Comparison of ENCODE assay signal across 26 cellular contexts in the genomic region with DNA sequence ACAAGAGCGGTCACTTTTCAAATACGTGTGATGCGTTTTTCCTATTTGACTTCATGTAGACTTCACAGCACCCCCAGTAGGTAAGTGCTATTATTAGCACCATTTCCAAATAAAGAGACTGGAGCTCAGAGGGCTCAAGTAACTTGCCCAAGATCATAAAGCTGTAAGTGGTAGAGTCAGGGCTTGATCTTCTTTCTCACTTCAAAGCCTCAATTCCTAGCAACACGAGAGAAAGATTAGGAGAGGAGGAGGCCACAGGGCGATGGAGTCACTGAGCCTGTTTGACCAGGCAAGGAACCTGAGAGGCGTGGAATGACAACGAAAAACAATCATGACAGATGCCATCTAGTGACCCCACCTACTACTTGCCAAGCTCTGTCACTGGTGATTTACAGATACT.
DNase-seq lines count a peak whose midpoint lies in the region; ATAC-seq and TF ChIP-seq lines count a peak whose summit lies in the region.
"Had no signal": no experiment of that assay in that cellular context is flagged by ENCODE, and none has a peak within 500 bp of the region (broad histone marks: within the 10 kb centered on the region; RNA-seq: fewer than 3 reads in every experiment).

No MANE protein-coding gene starts in this region.

- no peak overlapping the region for H2AFZ ChIP-seq in PC-9

- peaks cover 5% of the 10 kb centered on the region for H3K27me3 Mint-ChIP-seq in activated CD8-positive, alpha-beta memory T cell treated with anti-CD3 and anti-CD28 coated beads, Interleukin-2, amount 10 ng/mL, durations not matched to agents 7 days and 5 days

- ATAC-seq in activated CD8-positive, alpha-beta memory T cell treated with anti-CD3 and anti-CD28 coated beads, Interleukin-2, amount 10 ng/mL, durations not matched to agents 7 days and 5 days: no peak
- no peak for ATAC-seq in GM18498 (IDR thresholded peaks at IDR 0.05; ENCODE audit: unreplicated experiment)
- ATAC-seq: activated CD4-positive, CD25-positive, alpha-beta regulatory T cell treated with anti-CD3 and anti-CD28 coated beads, Interleukin-2, amount 50 U/mL, for 24 hours; K562; left ventricle myocardium superior; SK-N-SH treated with all-trans-retinoic acid at 6 μM for 48 hours; stimulated activated naive CD8-positive, alpha-beta T cell treated with anti-CD3 and anti-CD28 coated beads, Interleukin-15, Interleukin-2, amounts not matched to agents 100 U/mL and 50 U/mL, for 24 hours; T-helper 17 cell had no signal

- H3K4me3 Mint-ChIP-seq in activated CD8-positive, alpha-beta memory T cell treated with anti-CD3 and anti-CD28 coated beads, Interleukin-2, amount 10 ng/mL, durations not matched to agents 7 days and 5 days: no peak overlapping the region
- H3K4me3 Mint-ChIP-seq: activated naive CD4-positive, alpha-beta T cell treated with anti-CD3 and anti-CD28 coated beads, Interleukin-2, amount 50 U/mL, for 24 hours; naive B cell; T-helper 17 cell had no signal

- H3K4me3 ChIP-seq in PC-9: no peak overlapping the region
- H3K4me3 ChIP-seq: K562, skin epidermis had no signal

- BruUV-seq in PC-9 (replicated peaks; lab: Mats Ljungman, UMichigan): no TSS peak

- H3K27ac Mint-ChIP-seq in activated CD8-positive, alpha-beta memory T cell treated with anti-CD3 and anti-CD28 coated beads, Interleukin-2, amount 10 ng/mL, durations not matched to agents 7 days and 5 days: no peak overlapping the region
- H3K27ac Mint-ChIP-seq: activated naive CD4-positive, alpha-beta T cell treated with anti-CD3 and anti-CD28 coated beads, Interleukin-2, amount 50 U/mL, for 24 hours; activated T-helper 2 cell treated with anti-CD3 and anti-CD28 coated beads, Interferon-gamma antibody, Interleukin-2, Interleukin-4, amounts not matched to agents 10 μg/mL and 5 μg/mL and 100 μg/mL, durations not matched to agents 14 hours and 24 hours and 36 hours; naive B cell; T-helper 17 cell had no signal

- no peak for TF ChIP-seq CTCF in PC-9 (conservative IDR thresholded peaks at IDR 0.05)

- H3F3A ChIP-seq in PC-9 (ENCODE audit: insufficient read depth, low read depth): no peaks in the 10 kb centered on the region

- H3K4me1 ChIP-seq in PC-9 (replicated peaks; ENCODE audit: insufficient read depth): peaks cover 10% of the 10 kb centered on the region

- DNase-seq in activated CD8-positive, alpha-beta memory T cell treated with anti-CD3 and anti-CD28 coated beads, Interleukin-2, amount 10 ng/mL, durations not matched to agents 7 days and 5 days: peak; percentile 15
- DNase-seq in activated CD8-positive, alpha-beta memory T cell treated with anti-CD3 and anti-CD28 coated beads for 24 hours: no peak
- DNase-seq in PC-9 (peak; percentile 7 to 65), islet precursor cell (peak; percentile 54), nucleus accumbens (lab: John Stamatoyannopoulos, UW) (no peak), kidney glomerular epithelial cell (lab: John Stamatoyannopoulos, UW) (no peak), NCI-H2107 treated with DMSO at 0.1 percent for 48 hours (lab: John Stamatoyannopoulos, UW; ENCODE audit: unreplicated experiment) (no peak)
- DNase-seq: activated CD4-positive, alpha-beta T cell treated with anti-CD3 and anti-CD28 coated beads, Interleukin-2, amount 50 U/mL, for 4 hours; effector CD4-positive, alpha-beta T cell; left ventricle myocardium superior; naive B cell; NCI-H1092; NCI-H1694; NCI-H524 treated with DMSO at 0.1 percent for 48 hours; NK-92 treated with Interleukin-12 subunit alpha and Interleukin-12 subunit beta, amount 100 ng/mL, for 24 hours; Right ventricle myocardium superior; stimulated activated naive CD8-positive, alpha-beta T cell treated with anti-CD3 and anti-CD28 coated beads, Interleukin-15, Interleukin-2, amounts not matched to agents 100 U/mL and 50 U/mL, for 24 hours; T-helper 17 cell had no signal

- H3K79me2 ChIP-seq in PC-9 (ENCODE audit: low read depth): no peaks in the 10 kb centered on the region

- no peak overlapping the region for H3K27ac ChIP-seq in PC-9
- H3K27ac ChIP-seq: epithelial cell of prostate, skin epidermis had no signal

- no peaks in the 10 kb centered on the region for H3K36me3 Mint-ChIP-seq in activated CD8-positive, alpha-beta memory T cell treated with anti-CD3 and anti-CD28 coated beads, Interleukin-2, amount 10 ng/mL, durations not matched to agents 7 days and 5 days
- H3K36me3 Mint-ChIP-seq: activated naive CD4-positive, alpha-beta T cell treated with anti-CD3 and anti-CD28 coated beads, Interleukin-2, amount 50 U/mL, for 24 hours; naive B cell had no signal

- no peaks in the 10 kb centered on the region for H3K4me1 Mint-ChIP-seq in activated CD8-positive, alpha-beta memory T cell treated with anti-CD3 and anti-CD28 coated beads, Interleukin-2, amount 10 ng/mL, durations not matched to agents 7 days and 5 days
- H3K4me1 Mint-ChIP-seq: activated naive CD4-positive, alpha-beta T cell treated with anti-CD3 and anti-CD28 coated beads, Interleukin-2, amount 50 U/mL, for 24 hours; naive B cell; T-helper 17 cell had no signal

- intact Hi-C loops in PC-9 (cut with micrococcal nuclease; ENCODE audit: unreplicated experiment): no loop called here

- no peaks in the 10 kb centered on the region for H3K9me3 Mint-ChIP-seq in activated CD8-positive, alpha-beta memory T cell treated with anti-CD3 and anti-CD28 coated beads, Interleukin-2, amount 10 ng/mL, durations not matched to agents 7 days and 5 days (ENCODE audit: low read depth)
- H3K9me3 Mint-ChIP-seq: activated naive CD4-positive, alpha-beta T cell treated with anti-CD3 and anti-CD28 coated beads, Interleukin-2, amount 50 U/mL, for 24 hours; activated T-helper 2 cell treated with anti-CD3 and anti-CD28 coated beads, Interferon-gamma antibody, Interleukin-2, Interleukin-4, amounts not matched to agents 10 μg/mL and 5 μg/mL and 100 μg/mL, durations not matched to agents 14 hours and 24 hours and 36 hours had no signal

- peak overlapping the region; percentile 31 for H3K4me2 ChIP-seq in PC-9

- H3K36me3 ChIP-seq in PC-9 (ENCODE audit: low read depth): no peaks in the 10 kb centered on the region

- no peaks in the 10 kb centered on the region for H3K27me3 ChIP-seq in PC-9 (ENCODE audit: insufficient read depth, low read depth)

- H4K20me1 ChIP-seq in PC-9 (ENCODE audit: insufficient read depth): no peaks in the 10 kb centered on the region

- POLR2A ChIA-PET in PC-9 (lab: Charles Lee; ENCODE audit: unreplicated experiment): no interaction called here

- CTCF ChIA-PET in activated CD8-positive, alpha-beta memory T cell treated with anti-CD3 and anti-CD28 coated beads, Interleukin-2, amount 10 ng/mL, durations not matched to agents 7 days and 5 days (lab: Charles Lee): no interaction called here
- CTCF ChIA-PET in PC-9 (lab: Charles Lee): no interaction called here

- H3K9me2 ChIP-seq in PC-9 (ENCODE audit: insufficient read depth): no peaks in the 10 kb centered on the region

- H3K9me3 ChIP-seq in PC-9 (ENCODE audit: insufficient read depth, low read depth): no peaks in the 10 kb centered on the region

Comparison
In these comparisons a context has a peak if more than half of its experiments do, and no peak if none do; other contexts are left out.
1. DNase-seq: peak in activated CD8-positive, alpha-beta memory T cell treated with anti-CD3 and anti-CD28 coated beads, Interleukin-2, amount 10 ng/mL, durations not matched to agents 7 days and 5 days (single experiment), PC-9 (2 of 2) and islet precursor cell (single experiment); none in activated CD8-positive, alpha-beta memory T cell treated with anti-CD3 and anti-CD28 coated beads for 24 hours (single experiment), nucleus accumbens (0 of 56), kidney glomerular epithelial cell (single experiment) and NCI-H2107 treated with DMSO at 0.1 percent for 48 hours (single experiment).